ENCODE assay signal across 1 cellular context in genomic region chr15:80461370-80462060, GRCh38.
TF ChIP-seq lines count a peak whose summit lies in the region.

No MANE protein-coding gene starts in this region.

TF ChIP-seq in IMR-90, 13 proteins besides CTCF, POLR2A, EP300 and RAD21:
- TF ChIP-seq USF2 (IDR thresholded peaks at IDR 0.05; ENCODE audit: low read depth, low read length) = no peak
- TF ChIP-seq NFE2L2 (IDR thresholded peaks at IDR 0.05; ENCODE audit: low read depth, low read length) = no peak
- TF ChIP-seq CHD1 (IDR thresholded peaks at IDR 0.05; ENCODE audit: low read depth, low read length) = no peak
